9 cellular contexts compared by ENCODE assay signal in the genomic region with DNA sequence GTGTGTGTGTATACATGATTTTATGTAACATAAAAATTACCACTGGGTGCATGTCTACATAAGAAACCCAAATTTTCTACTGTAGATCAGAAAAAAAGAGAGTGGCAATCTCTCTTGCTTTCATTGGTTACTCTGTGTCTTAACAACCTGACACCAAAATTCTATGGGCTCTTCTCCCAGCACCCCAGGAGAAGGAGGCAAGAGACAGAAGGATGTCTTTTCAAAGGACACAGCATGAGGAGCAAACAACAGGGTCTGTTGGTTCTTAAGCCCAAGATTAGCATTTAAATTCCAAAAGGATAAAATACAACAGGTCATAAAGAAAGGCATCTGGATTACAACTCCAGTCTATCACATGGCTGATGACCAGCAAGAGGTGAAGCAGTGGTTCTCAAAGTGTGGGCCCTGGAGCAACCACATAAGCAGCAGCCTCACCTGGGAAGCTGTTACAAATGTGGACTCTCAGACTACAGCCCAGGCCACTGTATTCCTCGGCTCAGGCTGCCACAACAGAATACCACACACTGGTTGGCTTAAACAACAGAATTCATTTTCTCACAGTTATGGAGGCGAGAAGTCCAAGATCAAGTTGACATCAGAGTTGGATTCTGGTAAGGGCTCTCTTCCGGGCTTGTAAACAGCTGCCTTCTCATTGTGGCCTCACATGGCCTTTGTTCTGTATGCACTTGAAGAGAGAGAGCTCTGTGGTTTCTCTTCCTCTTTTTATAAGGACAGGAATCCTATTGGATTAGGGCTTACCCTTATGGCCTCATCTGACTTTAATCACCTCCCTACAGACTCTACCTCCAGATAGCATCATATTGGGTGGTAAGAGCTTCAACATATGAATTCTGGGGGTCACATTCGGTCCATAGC.
DNase-seq lines count a peak whose midpoint lies in the region; ATAC-seq and TF ChIP-seq lines count a peak whose summit lies in the region.
"Had no signal": no experiment of that assay in that cellular context is flagged by ENCODE, and none has a peak within 500 bp of the region (broad histone marks: within the 10 kb centered on the region; RNA-seq: fewer than 3 reads in every experiment).

No MANE protein-coding gene starts in this region.

- no peak overlapping the region for H3K4me2 ChIP-seq in trophoblast cell (ENCODE audit: low read length)

- no peak overlapping the region for H2BK5ac ChIP-seq in trophoblast cell (ENCODE audit: low read depth, low read length, poor library complexity)

- no peak for TF ChIP-seq CTCF in Peyer's patch (IDR thresholded peaks at IDR 0.05)

- H3K14ac ChIP-seq in trophoblast cell (ENCODE audit: low read length), result no peak overlapping the region

- H2AFZ ChIP-seq in trophoblast cell (ENCODE audit: insufficient read depth, low read length, poor library complexity), result no peak overlapping the region

- WGBS in trophoblast cell (ENCODE audit: extremely low coverage, insufficient coverage, insufficient read length), result no CpG with 5 or more reads among the region's 4 CpGs

- no peak overlapping the region for H2AK5ac ChIP-seq in trophoblast cell (ENCODE audit: low read length)

- H3K27ac ChIP-seq in trophoblast cell (ENCODE audit: low read depth, low read length), result no peak overlapping the region
- H3K27ac ChIP-seq in Peyer's patch, result no peak overlapping the region

- H4K8ac ChIP-seq in trophoblast cell (ENCODE audit: low read depth, low read length), result no peak overlapping the region

- H4K91ac ChIP-seq in trophoblast cell (ENCODE audit: low read depth, low read length), result no peak overlapping the region

- H3K9ac ChIP-seq in trophoblast cell (ENCODE audit: low read length), result no peak overlapping the region

- no peaks in the 10 kb centered on the region for H3K79me1 ChIP-seq in trophoblast cell (ENCODE audit: low read length)

- H3K79me2 ChIP-seq in trophoblast cell (ENCODE audit: control insufficient read depth, insufficient read depth, low read length, poor library complexity), result no peaks in the 10 kb centered on the region

- DNase-seq in NCI-H2107 treated with DMSO at 0.1 percent for 48 hours (lab: John Stamatoyannopoulos, UW; ENCODE audit: unreplicated experiment) (peak; percentile 94), memory B cell (ENCODE audit: low spot score in 2 of 2) (no peak), trophoblast cell (no peak), COR-L47 (lab: John Stamatoyannopoulos, UW) (no peak), Peyer's patch (no peak)
- DNase-seq in activated T-cell treated with anti-CD3 and anti-CD28 coated beads, Interleukin-2, amount 50 U/mL, for 4 hours, result no peak
- DNase-seq: kidney glomerular epithelial cell had no signal

- H3K27me3 Mint-ChIP-seq in memory B cell, result no peaks in the 10 kb centered on the region
- H3K27me3 Mint-ChIP-seq in activated T-cell treated with anti-CD3 and anti-CD28 coated beads, Interleukin-2, amount 50 U/mL, for 4 hours (ENCODE audit: low read depth), result no peaks in the 10 kb centered on the region

- H3K4me3 ChIP-seq in trophoblast cell (ENCODE audit: low read depth, low read length) (no peak overlapping the region), Peyer's patch (no peak overlapping the region)

- no peak overlapping the region for H4K12ac ChIP-seq in trophoblast cell (ENCODE audit: low read depth, low read length)

- ATAC-seq in GM18868 (IDR thresholded peaks at IDR 0.05; ENCODE audit: unreplicated experiment), result peak; percentile 91
- peak; percentile 81 for ATAC-seq in HG02642 (IDR thresholded peaks at IDR 0.05; ENCODE audit: poor library complexity, unreplicated experiment)
- ATAC-seq in memory B cell (ENCODE audit: low read depth), result peak; percentile 88
- ATAC-seq in activated T-cell treated with anti-CD3 and anti-CD28 coated beads, Interleukin-2, amount 50 U/mL, for 4 hours, result no peak

- H3K4me1 ChIP-seq in trophoblast cell (ENCODE audit: control insufficient read depth in 1 of 2, insufficient read depth in 2 of 2, low read length in 2 of 2), result no peaks in the 10 kb centered on the region
- no peaks in the 10 kb centered on the region for H3K4me1 ChIP-seq in Peyer's patch

- H3K4me1 Mint-ChIP-seq in memory B cell, result peaks cover 6% of the 10 kb centered on the region
- peaks cover 20% of the 10 kb centered on the region for H3K4me1 Mint-ChIP-seq in activated T-cell treated with anti-CD3 and anti-CD28 coated beads, Interleukin-2, amount 50 U/mL, for 4 hours (ENCODE audit: low read depth)

- no peaks in the 10 kb centered on the region for H3K36me3 Mint-ChIP-seq in memory B cell
- H3K36me3 Mint-ChIP-seq in activated T-cell treated with anti-CD3 and anti-CD28 coated beads, Interleukin-2, amount 50 U/mL, for 4 hours (ENCODE audit: insufficient read depth), result no peaks in the 10 kb centered on the region

- H2BK12ac ChIP-seq in trophoblast cell (ENCODE audit: low read length), result no peak overlapping the region

- TF ChIP-seq POLR2A in Peyer's patch (IDR thresholded peaks at IDR 0.05), result no peak

- H3K27me3 ChIP-seq in trophoblast cell (ENCODE audit: insufficient read depth, low read length), result no peaks in the 10 kb centered on the region
- H3K27me3 ChIP-seq in Peyer's patch, result no peaks in the 10 kb centered on the region

- no peak overlapping the region for H3K18ac ChIP-seq in trophoblast cell (ENCODE audit: low read length)

- H3K27ac Mint-ChIP-seq in memory B cell, result no peak overlapping the region

- no peaks in the 10 kb centered on the region for H3K9me3 ChIP-seq in trophoblast cell (ENCODE audit: insufficient read depth, low read depth, low read length)
- H3K9me3 ChIP-seq in Peyer's patch, result no peaks in the 10 kb centered on the region

- H2BK120ac ChIP-seq in trophoblast cell (ENCODE audit: insufficient read depth, low read length, poor library complexity), result no peak overlapping the region

- H3K9me3 Mint-ChIP-seq in memory B cell, result no peaks in the 10 kb centered on the region
- no peaks in the 10 kb centered on the region for H3K9me3 Mint-ChIP-seq in activated T-cell treated with anti-CD3 and anti-CD28 coated beads, Interleukin-2, amount 50 U/mL, for 4 hours

- H3K4me3 Mint-ChIP-seq in memory B cell, result no peak overlapping the region
- H3K4me3 Mint-ChIP-seq in activated T-cell treated with anti-CD3 and anti-CD28 coated beads, Interleukin-2, amount 50 U/mL, for 4 hours, result no peak overlapping the region

- H3K4ac ChIP-seq in trophoblast cell (ENCODE audit: low read depth, low read length), result no peak overlapping the region

- no peak overlapping the region for H3K23ac ChIP-seq in trophoblast cell (ENCODE audit: low read length)

- no peaks in the 10 kb centered on the region for H3K36me3 ChIP-seq in trophoblast cell (ENCODE audit: control insufficient read depth in 1 of 2, insufficient read depth in 2 of 2, low read length in 2 of 2)
- H3K36me3 ChIP-seq in Peyer's patch, result no peaks in the 10 kb centered on the region

Comparison
In these comparisons a context has a peak if more than half of its experiments do, and no peak if none do; other contexts are left out.
1. ATAC-seq: peak in GM18868 (single experiment), HG02642 (single experiment) and memory B cell (single experiment); none in activated T-cell treated with anti-CD3 and anti-CD28 coated beads, Interleukin-2, amount 50 U/mL, for 4 hours (0 of 2).